In the genomic region with DNA sequence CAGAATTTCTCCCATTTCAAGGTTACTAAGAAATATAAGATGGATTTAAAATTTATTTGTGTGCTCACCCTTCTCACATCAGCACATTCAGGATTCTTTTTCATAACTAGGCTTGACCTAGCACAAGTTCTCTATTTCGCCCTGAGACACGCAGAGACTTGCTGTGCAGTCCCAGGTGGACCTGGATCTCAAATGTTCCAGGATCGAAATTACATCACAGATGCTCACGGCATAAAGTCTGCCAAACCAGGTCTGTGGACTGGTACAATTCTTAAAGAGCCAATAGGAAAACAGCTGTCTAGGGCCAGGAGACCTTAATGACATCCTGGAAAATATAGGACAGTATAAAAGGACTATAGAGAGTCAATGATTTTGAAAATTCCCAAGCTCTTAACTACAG, we compare ENCODE assay signal across 2 cellular contexts.
TF ChIP-seq lines count a peak whose summit lies in the region.

No MANE protein-coding gene starts in this region.

TF ChIP-seq in H1, 55 proteins besides CTCF, POLR2A, EP300 and RAD21:
- TF ChIP-seq KDM4A (IDR thresholded peaks at IDR 0.05; ENCODE audit: low read depth, low read length, severe bottlenecking) = no peak
- TF ChIP-seq CEBPB (IDR thresholded peaks at IDR 0.05; ENCODE audit: low read depth, low read length) = no peak
TF ChIP-seq in H1: peak in this region for 0.

TF ChIP-seq in neural cell, 6 proteins besides CTCF, POLR2A, EP300 and RAD21:
- TF ChIP-seq MXI1 (conservative IDR thresholded peaks at IDR 0.05; ENCODE audit: poor library complexity, severe bottlenecking) (no peak), EZH2 (IDR thresholded peaks at IDR 0.05; ENCODE audit: borderline replicate concordance, insufficient read depth, low read length, poor library complexity, severe bottlenecking) (no peak), SMC3 (conservative IDR thresholded peaks at IDR 0.05; ENCODE audit: poor library complexity) (no peak), POLR2AphosphoS5 (IDR thresholded peaks at IDR 0.05) (no peak), TAF1 (IDR thresholded peaks at IDR 0.05; ENCODE audit: low read depth) (no peak)
- TF ChIP-seq, protein P1, sequence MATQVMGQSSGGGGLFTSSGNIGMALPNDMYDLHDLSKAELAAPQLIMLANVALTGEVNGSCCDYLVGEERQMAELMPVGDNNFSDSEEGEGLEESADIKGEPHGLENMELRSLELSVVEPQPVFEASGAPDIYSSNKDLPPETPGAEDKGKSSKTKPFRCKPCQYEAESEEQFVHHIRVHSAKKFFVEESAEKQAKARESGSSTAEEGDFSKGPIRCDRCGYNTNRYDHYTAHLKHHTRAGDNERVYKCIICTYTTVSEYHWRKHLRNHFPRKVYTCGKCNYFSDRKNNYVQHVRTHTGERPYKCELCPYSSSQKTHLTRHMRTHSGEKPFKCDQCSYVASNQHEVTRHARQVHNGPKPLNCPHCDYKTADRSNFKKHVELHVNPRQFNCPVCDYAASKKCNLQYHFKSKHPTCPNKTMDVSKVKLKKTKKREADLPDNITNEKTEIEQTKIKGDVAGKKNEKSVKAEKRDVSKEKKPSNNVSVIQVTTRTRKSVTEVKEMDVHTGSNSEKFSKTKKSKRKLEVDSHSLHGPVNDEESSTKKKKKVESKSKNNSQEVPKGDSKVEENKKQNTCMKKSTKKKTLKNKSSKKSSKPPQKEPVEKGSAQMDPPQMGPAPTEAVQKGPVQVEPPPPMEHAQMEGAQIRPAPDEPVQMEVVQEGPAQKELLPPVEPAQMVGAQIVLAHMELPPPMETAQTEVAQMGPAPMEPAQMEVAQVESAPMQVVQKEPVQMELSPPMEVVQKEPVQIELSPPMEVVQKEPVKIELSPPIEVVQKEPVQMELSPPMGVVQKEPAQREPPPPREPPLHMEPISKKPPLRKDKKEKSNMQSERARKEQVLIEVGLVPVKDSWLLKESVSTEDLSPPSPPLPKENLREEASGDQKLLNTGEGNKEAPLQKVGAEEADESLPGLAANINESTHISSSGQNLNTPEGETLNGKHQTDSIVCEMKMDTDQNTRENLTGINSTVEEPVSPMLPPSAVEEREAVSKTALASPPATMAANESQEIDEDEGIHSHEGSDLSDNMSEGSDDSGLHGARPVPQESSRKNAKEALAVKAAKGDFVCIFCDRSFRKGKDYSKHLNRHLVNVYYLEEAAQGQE (IDR thresholded peaks at IDR 0.05; ENCODE audit: borderline replicate concordance) = no peak
